In the genomic region with DNA sequence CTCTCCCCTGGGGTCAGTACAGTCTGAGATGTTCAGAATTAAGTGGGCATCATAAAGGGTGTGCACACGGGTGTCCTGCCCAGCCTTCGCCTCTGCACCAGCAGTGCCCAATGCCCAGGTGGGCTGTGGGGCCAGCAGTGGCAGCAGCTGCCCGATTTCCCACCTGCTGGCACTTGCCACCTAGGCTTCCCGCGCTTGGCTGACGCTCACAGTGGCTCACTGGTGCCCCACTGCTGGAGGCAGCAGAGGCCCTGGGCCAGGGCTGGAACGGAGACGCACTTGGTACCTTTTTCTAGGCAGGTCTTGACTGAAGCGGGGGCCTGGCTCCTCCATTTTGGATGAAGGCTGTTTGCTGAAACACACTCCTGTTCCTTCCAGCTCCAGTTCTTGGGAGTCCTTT, we compare ENCODE assay signal across 20 cellular contexts.
"Had no signal": no experiment of that assay in that cellular context is flagged by ENCODE, and none has a peak within 500 bp of the region (broad histone marks: within the 10 kb centered on the region; RNA-seq: fewer than 3 reads in every experiment).

No MANE protein-coding gene starts in this region.

- H3K4me1 Mint-ChIP-seq: WTC11 had no signal

- DNase-seq: activated CD4-positive, alpha-beta memory T cell treated with anti-CD3 and anti-CD28 coated beads, Interleukin-2, amount 10 ng/mL, durations not matched to agents 7 days and 5 days; activated CD4-positive, alpha-beta T cell treated with anti-CD3 and anti-CD28 coated beads for 4 hours; activated CD8-positive, alpha-beta memory T cell treated with anti-CD3 and anti-CD28 coated beads, Interleukin-2, amount 10 ng/mL, durations not matched to agents 7 days and 5 days; activated naive CD4-positive, alpha-beta T cell treated with Interleukin-2 at 50 U/mL for 16 hours; activated naive CD8-positive, alpha-beta T cell treated with anti-CD3 and anti-CD28 coated beads, Interleukin-2, amount 50 U/mL, for 24 hours; aorta; cortex of kidney; erythroblast; heart left ventricle; left ventricle myocardium inferior; mesendoderm; naive thymus-derived CD4-positive, alpha-beta T cell; retina; stimulated activated CD4-positive, alpha-beta T cell treated with anti-CD3 and anti-CD28 coated beads, Interleukin-2, amount 100 ng/mL, for 24 hours; stomach; testis had no signal

- H3K27ac ChIP-seq: gastroesophageal sphincter, heart left ventricle, left ventricle myocardium inferior, stomach, testis, upper lobe of left lung had no signal

- ATAC-seq: activated CD8-positive, alpha-beta memory T cell treated with anti-CD3 and anti-CD28 coated beads, Interleukin-2, amount 10 ng/mL, durations not matched to agents 7 days and 5 days; activated naive CD8-positive, alpha-beta T cell treated with anti-CD3 and anti-CD28 coated beads, Interleukin-2, amount 50 U/mL, for 24 hours; gastroesophageal sphincter; naive thymus-derived CD4-positive, alpha-beta T cell; WTC11 had no signal

- H3K27ac Mint-ChIP-seq: activated CD4-positive, alpha-beta memory T cell treated with anti-CD3 and anti-CD28 coated beads, Interleukin-2, amount 10 ng/mL, durations not matched to agents 7 days and 5 days; activated CD8-positive, alpha-beta memory T cell treated with anti-CD3 and anti-CD28 coated beads, Interleukin-2, amount 10 ng/mL, durations not matched to agents 7 days and 5 days; activated naive CD8-positive, alpha-beta T cell treated with anti-CD3 and anti-CD28 coated beads, Interleukin-2, amount 50 U/mL, for 24 hours; activated T-helper 2 cell treated with anti-CD3 and anti-CD28 coated beads, Interferon-gamma antibody, Interleukin-2, Interleukin-4, amounts not matched to agents 10 μg/mL and 5 μg/mL and 100 μg/mL, durations not matched to agents 14 hours and 24 hours and 36 hours; WTC11 had no signal

- H3K4me3 Mint-ChIP-seq: activated CD4-positive, alpha-beta memory T cell treated with anti-CD3 and anti-CD28 coated beads, Interleukin-2, amount 10 ng/mL, durations not matched to agents 7 days and 5 days; activated CD8-positive, alpha-beta memory T cell treated with anti-CD3 and anti-CD28 coated beads, Interleukin-2, amount 10 ng/mL, durations not matched to agents 7 days and 5 days; activated naive CD8-positive, alpha-beta T cell treated with anti-CD3 and anti-CD28 coated beads, Interleukin-2, amount 50 U/mL, for 24 hours; naive thymus-derived CD4-positive, alpha-beta T cell; WTC11 had no signal

- H3K4me3 ChIP-seq: gastroesophageal sphincter, heart left ventricle, left ventricle myocardium inferior, stomach, testis, upper lobe of left lung had no signal

- H3K9me3 ChIP-seq: stomach, testis, upper lobe of left lung had no signal

- H3K27me3 Mint-ChIP-seq: activated CD4-positive, alpha-beta memory T cell treated with anti-CD3 and anti-CD28 coated beads, Interleukin-2, amount 10 ng/mL, durations not matched to agents 7 days and 5 days; activated CD8-positive, alpha-beta memory T cell treated with anti-CD3 and anti-CD28 coated beads, Interleukin-2, amount 10 ng/mL, durations not matched to agents 7 days and 5 days; activated naive CD8-positive, alpha-beta T cell treated with anti-CD3 and anti-CD28 coated beads, Interleukin-2, amount 50 U/mL, for 24 hours; naive thymus-derived CD4-positive, alpha-beta T cell had no signal

- H3K27me3 ChIP-seq: gastroesophageal sphincter, heart left ventricle, stomach, testis, upper lobe of left lung had no signal
